Comparison of ENCODE assay signal across 22 cellular contexts in genomic region chr16:19722269-19722952, GRCh38. TPM values are rescaled to one million over a fixed set of nuclear protein-coding genes. Genes with fewer than 3 reads are reported as not detected.
DNase-seq lines count a peak whose midpoint lies in the region; ATAC-seq, FAIRE-seq and TF ChIP-seq lines count a peak whose summit lies in the region.
"Had no signal": no experiment of that assay in that cellular context is flagged by ENCODE, and none has a peak within 500 bp of the region (broad histone marks: within the 10 kb centered on the region; RNA-seq: fewer than 3 reads in every experiment).

No MANE protein-coding gene starts in this region.

- no peak overlapping the region for H3K56ac ChIP-seq in H1 (replicated peaks; ENCODE audit: insufficient read length, low read depth, low read length)

- no peaks in the 10 kb centered on the region for H3K36me3 Mint-ChIP-seq in T-helper 17 cell (ENCODE audit: low read depth)
- peaks cover 3% of the 10 kb centered on the region for H3K36me3 Mint-ChIP-seq in neural crest cell (ENCODE audit: low read depth)
- peaks cover 3 to 6% of the 10 kb centered on the region in 2 donors for H3K36me3 Mint-ChIP-seq in activated naive CD4-positive, alpha-beta T cell treated with anti-CD3 and anti-CD28 coated beads, Interleukin-2, amount 50 U/mL, for 72 hours
- H3K36me3 Mint-ChIP-seq: CD14-positive monocyte had no signal

- no peaks in the 10 kb centered on the region for H3F3A ChIP-seq in MM.1S (ENCODE audit: insufficient read depth, low read length)

- no peak overlapping the region for H3K14ac ChIP-seq in H1 (ENCODE audit: insufficient read length)

- H3K9me2 ChIP-seq in MM.1S (replicated peaks; ENCODE audit: insufficient read depth, low read length) = no peaks in the 10 kb centered on the region

- no peak for FAIRE-seq in H1 (lab: Jason Lieb, UNC)
- FAIRE-seq: GM19239, HTR-8/SVneo had no signal

- peak overlapping the region; percentile 67 for H3K4me3 Mint-ChIP-seq in T-helper 17 cell
- H3K4me3 Mint-ChIP-seq in neural crest cell = peak overlapping the region; percentile 67
- H3K4me3 Mint-ChIP-seq: CD14-positive monocyte had no signal

- 88% methylated on average over 10 of the region's 11 CpGs; no CpG with 5 or more reads in 1 of the 2 experiments for WGBS in H1 (ENCODE audit: extremely low coverage in 1 of 2, insufficient coverage in 1 of 2, insufficient read length in 1 of 2, insufficient replicate concordance in 2 of 2, low coverage in 1 of 2, low lambda C conversion rate in 2 of 2, missing lambda C conversion rate in 1 of 2), 2 experiments

- H3K4me3 ChIP-seq in HEK293 (ENCODE audit: low read depth, low read length) (no peak overlapping the region), H1 (ENCODE audit: extremely low read depth in 1 of 4, insufficient read depth in 2 of 4, low read depth in 3 of 4, low read length in 4 of 4) (no peak overlapping the region), MM.1S (ENCODE audit: low read length) (no peak overlapping the region)
- H3K4me3 ChIP-seq: Peyer's patch, SK-N-MC had no signal

- H3K36me3 ChIP-seq in HEK293 (ENCODE audit: control insufficient read depth in 2 of 2, insufficient read depth in 1 of 2, low read length in 2 of 2) (no peaks in the 10 kb centered on the region; a peak in 1 of 3 replicates), H1 (ENCODE audit: control insufficient read depth in 2 of 4, insufficient read depth in 4 of 4, low read length in 3 of 4) (no peaks in the 10 kb centered on the region), MM.1S (replicated peaks; ENCODE audit: insufficient read depth, low read length) (no peaks in the 10 kb centered on the region)
- H3K36me3 ChIP-seq: BE2C, Peyer's patch had no signal

- H3K27me3 ChIP-seq in H1 (replicated peaks in 1 of 4; ENCODE audit: control insufficient read depth in 3 of 4, extremely low read depth in 1 of 4, insufficient read depth in 3 of 4, low read length in 3 of 4) (no peaks in the 10 kb centered on the region), MM.1S (replicated peaks; ENCODE audit: insufficient read depth, low read length) (no peaks in the 10 kb centered on the region)
- H3K27me3 ChIP-seq: BE2C, Peyer's patch had no signal

- peak overlapping the region; percentile 77 for H3K27ac Mint-ChIP-seq in T-helper 17 cell
- no peak overlapping the region for H3K27ac Mint-ChIP-seq in neural crest cell (ENCODE audit: unreplicated experiment)
- peak overlapping the region in 1 of 2 donors; percentile 1 for H3K27ac Mint-ChIP-seq in activated naive CD4-positive, alpha-beta T cell treated with anti-CD3 and anti-CD28 coated beads, Interleukin-2, amount 50 U/mL, for 72 hours

- no peak overlapping the region; the same call in 1 of the 2 replicates for H4K8ac ChIP-seq in H1 (ENCODE audit: extremely low read depth, insufficient read depth, low read length)

- H2BK20ac ChIP-seq in H1 (ENCODE audit: low read length) = no peak overlapping the region

- H3K27me3 Mint-ChIP-seq in T-helper 17 cell = no peaks in the 10 kb centered on the region
- H3K27me3 Mint-ChIP-seq in neural crest cell (ENCODE audit: low read depth) = no peaks in the 10 kb centered on the region

- H3K23ac ChIP-seq in H1 (ENCODE audit: insufficient read length) = no peak overlapping the region

- POLR2A ChIA-PET in HEK293 (lab: Yijun Ruan, JAX) (no interaction called here), H1 (lab: Charles Lee; ENCODE audit: partially characterized antibody) (interaction anchor here (0.7 to 1.9 kb wide), 8 partner anchors 8 to 167 kb away, joined by 3 to 5 read pairs (median 3); partner anchors contain the start of gene VPS35L)

- peak overlapping the region; percentile 7 for H2AK5ac ChIP-seq in H1 (ENCODE audit: low read depth, low read length)

- CTCF ChIA-PET in HEK293 (lab: Yijun Ruan, JAX) = interaction anchor here (0.7 to 1.1 kb wide), 3 partner anchors 121 to 220 kb away, joined by 3 read pairs; partner anchors contain the start of gene GPRC5B
- CTCF ChIA-PET in H1 (lab: Charles Lee; ENCODE audit: partially characterized antibody) = interaction anchor here (0.6 to 1.5 kb wide), 8 partner anchors 9 to 187 kb away, joined by 3 to 4 read pairs (median 3); no protein-coding TSS in a partner anchor

- no peaks in the 10 kb centered on the region for H3K9me3 Mint-ChIP-seq in neural crest cell
- no peaks in the 10 kb centered on the region for H3K9me3 Mint-ChIP-seq in activated naive CD4-positive, alpha-beta T cell treated with anti-CD3 and anti-CD28 coated beads, Interleukin-2, amount 50 U/mL, for 72 hours
- H3K9me3 Mint-ChIP-seq: CD14-positive monocyte had no signal

- H4K20me1 ChIP-seq in H1 (replicated peaks in 1 of 2; ENCODE audit: control insufficient read depth in 1 of 2, insufficient read depth in 2 of 2, low read length in 2 of 2) = no peaks in the 10 kb centered on the region
- no peaks in the 10 kb centered on the region for H4K20me1 ChIP-seq in MM.1S (ENCODE audit: insufficient read depth, low read length)

- H4K5ac ChIP-seq in H1 (ENCODE audit: insufficient read length, low read depth, low read length) = no peak overlapping the region

- no peak overlapping the region for H3K4me2 ChIP-seq in H1 (ENCODE audit: insufficient read depth in 1 of 2, low read depth in 2 of 2, low read length in 2 of 2)
- no peak overlapping the region for H3K4me2 ChIP-seq in MM.1S (ENCODE audit: low read depth, low read length)
- H3K4me2 ChIP-seq: KMS-11 had no signal

- no peak overlapping the region for H3K4ac ChIP-seq in H1 (replicated peaks; ENCODE audit: insufficient read length, low read depth, low read length)

- peaks cover 3% of the 10 kb centered on the region; the same call in 1 of the 2 replicates for H3K4me1 ChIP-seq in HEK293 (ENCODE audit: control insufficient read depth, insufficient read depth, low read length)
- peaks cover 0 to 6% (median 4%) of the 10 kb centered on the region in 4 experiments; a peak in 5 of 7 replicates for H3K4me1 ChIP-seq in H1 (replicated peaks in 1 of 4; ENCODE audit: control insufficient read depth in 3 of 4, insufficient read depth in 4 of 4, low read length in 3 of 4)
- H3K4me1 ChIP-seq in MM.1S (ENCODE audit: low read length) = no peaks in the 10 kb centered on the region
- H3K4me1 ChIP-seq: BE2C had no signal

- TF ChIP-seq EP300 in H1 (IDR thresholded peaks at IDR 0.05; ENCODE audit: borderline replicate concordance in 1 of 2, low read depth in 2 of 2, low read length in 2 of 2) = no peak

- H3K9ac ChIP-seq in H1 (replicated peaks in 1 of 4; ENCODE audit: extremely low read depth in 1 of 4, low read depth in 3 of 4, low read length in 3 of 4) = no peak overlapping the region
- H3K9ac ChIP-seq in MM.1S (ENCODE audit: low read length) = no peak overlapping the region
- H3K9ac ChIP-seq: KMS-11 had no signal

- H3K79me2 ChIP-seq in H1 (ENCODE audit: control insufficient read depth in 1 of 2, insufficient read depth in 2 of 2, low read length in 2 of 2) = peaks cover 5 to 24% of the 10 kb centered on the region in 2 experiments
- H3K79me2 ChIP-seq in MM.1S (ENCODE audit: low read length) = peaks cover 6% of the 10 kb centered on the region

- H3K9me3 ChIP-seq in HEK293 (ENCODE audit: control insufficient read depth, insufficient read depth, low read depth, low read length) (no peaks in the 10 kb centered on the region), T-helper 17 cell (ENCODE audit: control insufficient read depth, low read length, poor library complexity, severe bottlenecking) (no peaks in the 10 kb centered on the region), H1 (ENCODE audit: insufficient read depth in 2 of 2, low read depth in 1 of 2, low read length in 1 of 2) (no peaks in the 10 kb centered on the region), MM.1S (replicated peaks; ENCODE audit: insufficient read depth, low read length) (no peaks in the 10 kb centered on the region)
- H3K9me3 ChIP-seq: BE2C, Peyer's patch had no signal

- no peak overlapping the region for H2BK120ac ChIP-seq in H1 (replicated peaks; ENCODE audit: low read depth, low read length)

- H2BK5ac ChIP-seq in H1 (ENCODE audit: low read depth, low read length) = no peak overlapping the region

- H3K4me1 Mint-ChIP-seq in T-helper 17 cell (peaks cover 11% of the 10 kb centered on the region), neural crest cell (peaks cover 15% of the 10 kb centered on the region)

- ATAC-seq in T-helper 17 cell (no peak), HG03159 (IDR thresholded peaks at IDR 0.05; ENCODE audit: unreplicated experiment) (no peak)
- no peak for ATAC-seq in activated naive CD4-positive, alpha-beta T cell treated with anti-CD3 and anti-CD28 coated beads, Interleukin-2, amount 50 U/mL, for 72 hours

- DNase-seq in T-helper 17 cell = no peak
- DNase-seq in H1 (ENCODE audit: low read depth in 1 of 2, low spot score in 2 of 2) = no peak
- no peak for DNase-seq in neural crest cell (ENCODE audit: low read depth, low spot score)
- no peak for DNase-seq in activated naive CD4-positive, alpha-beta T cell treated with anti-CD3 and anti-CD28 coated beads, Interleukin-2, amount 50 U/mL, for 72 hours (ENCODE audit: low spot score in 2 of 2)
- no peak for DNase-seq in cerebellar nuclear complex (lab: John Stamatoyannopoulos, UW)
- no peak for DNase-seq in MM.1S
- DNase-seq: BE2C, NCI-H1048, NCI-H1417, NCI-H1694, NCI-H2029 treated with DMSO at 0.1 percent for 48 hours, NCI-H2227 treated with DMSO at 0.1 percent for 48 hours, NCI-H69, Peyer's patch, SIG-M5 had no signal

- H3K27ac ChIP-seq in HEK293 (ENCODE audit: extremely low read depth, low read depth, low read length) (no peak overlapping the region), H1 (ENCODE audit: low read depth, low read length) (no peak overlapping the region), MM.1S (ENCODE audit: low read length) (no peak overlapping the region)
- H3K27ac ChIP-seq: KMS-11, Peyer's patch, SK-N-MC had no signal

- no peak for TF ChIP-seq POLR2A in H1 (IDR thresholded peaks at IDR 0.05; ENCODE audit: control extremely low read depth in 1 of 2, low read depth in 2 of 2, low read length in 2 of 2)

- H2BK12ac ChIP-seq in H1 (ENCODE audit: low read depth, low read length) = 0 out of 2 replicates have a peak overlapping the region, but pooled peaks have one; percentile 3

- TF ChIP-seq RAD21 in H1 (IDR thresholded peaks at IDR 0.05 in 1 of 2, conservative IDR thresholded peaks at IDR 0.05 in 1 of 2; ENCODE audit: low read depth in 2 of 2, low read length in 2 of 2) = no peak

- no peaks in the 10 kb centered on the region; the same call in 1 of the 2 replicates for H3K79me1 ChIP-seq in H1 (ENCODE audit: low read depth, low read length)

- H3K23me2 ChIP-seq in H1 (ENCODE audit: low read depth, low read length) = peaks cover 5% of the 10 kb centered on the region

- no peak overlapping the region for H3K18ac ChIP-seq in H1 (ENCODE audit: extremely low read depth, low read length)

- no peak overlapping the region for H4K91ac ChIP-seq in H1 (replicated peaks; ENCODE audit: insufficient read length, low read length)

- no peak overlapping the region for H2BK15ac ChIP-seq in H1 (ENCODE audit: low read length)

- TF ChIP-seq CTCF in HEK293 (tag by site-specific recombination; IDR thresholded peaks at IDR 0.05) = no peak
- no peak for TF ChIP-seq CTCF in H1 (IDR thresholded peaks at IDR 0.05; ENCODE audit: control extremely low read depth in 1 of 3, insufficient read depth in 1 of 3, low read depth in 1 of 3, low read length in 3 of 3)
- no peak for TF ChIP-seq CTCF in neural crest cell (conservative IDR thresholded peaks at IDR 0.05)
- no peak for TF ChIP-seq CTCF in MM.1S (IDR thresholded peaks at IDR 0.05; ENCODE audit: low read length)

- no peak overlapping the region for H2AFZ ChIP-seq in H1 (ENCODE audit: low read length)
- H2AFZ ChIP-seq in MM.1S (ENCODE audit: low read length) = no peak overlapping the region

RNA-seq across cellular contexts. Expression of gene IQCK, which starts 4.3 kb away (rescaled TPM):
- total RNA-seq in T-helper 17 cell (1 to 10 TPM; 2.2 to 3.7 TPM), neural crest cell (23.4 and 23.7 TPM in 2 replicates)
- total RNA-seq in H1 (2021; fragmentation: NEBNext Ultra II Directional; extraction: Animal tissue kit (Norgen Biotek cat#: 25700)) = 5.8 and 6.2 TPM in 2 replicates
- 9.3 and 10.4 TPM in 2 replicates for polyA plus RNA-seq in H1 (2011; rRNA removed)
- polyA plus RNA-seq in H1 (2011; cell fraction: cytosol; rRNA removed) = 7.9 TPM
- polyA plus RNA-seq in H1 (2011; cell fraction: nucleus; rRNA removed) = 4.7 TPM
- polyA plus RNA-seq in H1 (2012, experiment 1 of 2) = 4.6 to 7.0 TPM (median 5.2 TPM) in 4 replicates
- 1.3 TPM for polyA plus RNA-seq in H1 (2012, experiment 2 of 2)
- 3.9 TPM for polyA plus RNA-seq in H1 (2013, experiment 1 of 2)
- 3.7 TPM for polyA plus RNA-seq in H1 (2013, experiment 2 of 2)
- 6.1 and 7.3 TPM in 2 replicates for polyA minus RNA-seq in H1 (2011; rRNA and poly(A)+ RNA removed)
- polyA minus RNA-seq in H1 (2011; cell fraction: cytosol; rRNA and poly(A)+ RNA removed) = 2.9 TPM
- 12.8 TPM for polyA minus RNA-seq in H1 (2011; cell fraction: nucleus; rRNA and poly(A)+ RNA removed)
- total RNA-seq in activated naive CD4-positive, alpha-beta T cell treated with anti-CD3 and anti-CD28 coated beads, Interleukin-2, amount 50 U/mL, for 72 hours = 1 to 10 TPM; 2.3 TPM

RNA-seq across cellular contexts. Expression of gene KNOP1, which starts 4.4 kb away (rescaled TPM):
- total RNA-seq in T-helper 17 cell (1 to 10 TPM; 7.7 to 7.9 TPM), neural crest cell (77.9 and 84.4 TPM in 2 replicates)
- 80.8 and 87.9 TPM in 2 replicates for total RNA-seq in H1 (2021; fragmentation: NEBNext Ultra II Directional; extraction: Animal tissue kit (Norgen Biotek cat#: 25700))
- 21.3 and 21.6 TPM in 2 replicates for polyA plus RNA-seq in H1 (2011; rRNA removed)
- polyA plus RNA-seq in H1 (2011; cell fraction: cytosol; rRNA removed) = 30.6 TPM
- 28.8 TPM for polyA plus RNA-seq in H1 (2011; cell fraction: nucleus; rRNA removed)
- polyA plus RNA-seq in H1 (2012, experiment 1 of 2) = 79.8 to 109 TPM (median 84.5 TPM) in 4 replicates
- 58.1 TPM for polyA plus RNA-seq in H1 (2012, experiment 2 of 2)
- polyA plus RNA-seq in H1 (2013, experiment 1 of 2) = 166 TPM
- 154 TPM for polyA plus RNA-seq in H1 (2013, experiment 2 of 2)
- 48.1 and 53.1 TPM in 2 replicates for polyA minus RNA-seq in H1 (2011; rRNA and poly(A)+ RNA removed)
- 24.3 TPM for polyA minus RNA-seq in H1 (2011; cell fraction: cytosol; rRNA and poly(A)+ RNA removed)
- polyA minus RNA-seq in H1 (2011; cell fraction: nucleus; rRNA and poly(A)+ RNA removed) = 57.8 TPM
- total RNA-seq in activated naive CD4-positive, alpha-beta T cell treated with anti-CD3 and anti-CD28 coated beads, Interleukin-2, amount 50 U/mL, for 72 hours = 10 to 100 TPM; 18.7 to 23.6 TPM
